In the genomic region with DNA sequence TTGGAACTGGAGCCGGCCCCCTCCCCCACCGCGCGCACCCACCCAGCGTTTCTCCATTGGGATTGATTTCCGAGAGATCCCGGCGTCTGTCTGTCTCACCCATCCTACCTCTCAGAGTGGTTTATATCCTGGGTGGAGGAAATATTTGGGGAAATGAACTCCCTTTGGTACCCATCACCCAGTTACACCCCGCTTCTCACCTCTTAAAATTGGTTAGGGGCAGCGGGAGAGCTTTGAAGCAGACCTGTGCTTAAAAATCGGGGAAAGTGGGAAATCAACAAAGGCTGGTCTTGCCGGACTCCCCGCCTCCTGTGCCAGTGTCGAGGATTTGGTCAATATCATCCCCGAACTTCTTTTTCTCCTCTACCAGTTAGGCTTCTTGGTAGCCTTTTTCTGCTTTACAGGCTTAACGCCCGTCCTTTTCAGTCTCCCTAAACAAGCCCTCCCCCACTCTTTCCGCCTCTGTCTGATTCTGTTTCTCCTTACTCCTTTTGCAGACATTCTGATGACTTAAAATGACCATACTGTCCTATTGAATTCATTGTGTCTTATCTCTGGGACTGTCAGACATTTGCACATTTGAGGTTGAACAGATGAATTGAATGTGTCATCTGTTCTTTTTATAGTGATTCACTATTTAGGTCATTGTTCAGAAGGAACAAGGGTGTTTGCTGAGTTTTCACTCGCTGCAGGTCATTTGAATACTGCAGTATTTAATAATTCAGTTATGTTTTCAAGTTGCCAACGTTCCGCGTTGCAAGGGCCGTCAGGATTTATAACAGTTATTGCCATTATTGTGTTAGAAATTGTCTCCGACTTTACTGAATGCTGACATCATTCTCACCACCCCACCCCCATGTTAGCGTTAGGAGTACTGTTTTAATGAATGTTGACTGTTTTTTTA, we compare ENCODE assay signal across 8 cellular contexts. TPM values are rescaled to one million over a fixed set of nuclear protein-coding genes. Genes with fewer than 3 reads are reported as not detected.
A peak's percentile ranks its signal among the peaks of the same experiment; 100 is the strongest.
DNase-seq lines count a peak whose midpoint lies in the region; ATAC-seq, FAIRE-seq and TF ChIP-seq lines count a peak whose summit lies in the region.

No MANE protein-coding gene starts in this region.

- TF ChIP-seq CTCF in AG04449 (IDR thresholded peaks at IDR 0.05; ENCODE audit: insufficient read depth, low read length, missing control alignments) = no peak

- H3K4me3 ChIP-seq in AG04449 (ENCODE audit: low read depth, low read length) = peak overlapping the region; percentile 87
- peak overlapping the region; percentile 98 for H3K4me3 ChIP-seq in GM08714 (ENCODE audit: low read length)
- peak overlapping the region; percentile 67 to 96 for H3K4me3 ChIP-seq in small intestine (ENCODE audit: low read depth in 1 of 2, low read length in 2 of 2)

- WGBS in small intestine, 3 donors = 0 to 1% (median 1%) methylated on average over 25 of the region's 25 CpGs

- H3K4me1 ChIP-seq in small intestine (ENCODE audit: control insufficient read depth in 2 of 2, insufficient read depth in 1 of 2, low read depth in 1 of 2, low read length in 1 of 2) = peaks cover 3 to 6% of the 10 kb centered on the region in 2 donors

- DNase-seq in AG04449 (ENCODE audit: low read depth, low spot score) (no peak), SHP77 (lab: John Stamatoyannopoulos, UW) (peak; percentile 42), caudate nucleus (lab: John Stamatoyannopoulos, UW) (peak in 22 of 61 donors; percentile 13 to 70 (median 55)), iris pigment epithelial cell (ENCODE audit: low read depth) (peak; percentile 65), small intestine (peak; percentile 33)
- DNase-seq in NK-92 treated with Interleukin-12 subunit alpha and Interleukin-12 subunit beta, amount 100 ng/mL, for 24 hours (lab: John Stamatoyannopoulos, UW) = no peak

- FAIRE-seq in small intestine (lab: Jason Lieb, UNC) = no peak

- no peaks in the 10 kb centered on the region for H3K27me3 ChIP-seq in small intestine (ENCODE audit: control insufficient read depth in 2 of 2, insufficient read depth in 2 of 2, low read length in 2 of 2)

- H3K9me3 ChIP-seq in small intestine (ENCODE audit: control insufficient read depth, low read depth) = no peaks in the 10 kb centered on the region

- H3K36me3 ChIP-seq in small intestine (ENCODE audit: control insufficient read depth in 2 of 2, insufficient read depth in 2 of 2, low read length in 2 of 2) = no peaks in the 10 kb centered on the region

- peak; percentile 14 for ATAC-seq in HG03460 (IDR thresholded peaks at IDR 0.05; ENCODE audit: unreplicated experiment)

- POLR2A ChIA-PET in AG04449 (lab: Yijun Ruan, JAX) = interaction anchor here (0.6 to 1.9 kb wide), 5 partner anchors 19 to 105 kb away, joined by 3 to 11 read pairs (median 10); a partner anchor contains a TSS

- H3K27ac ChIP-seq in caudate nucleus (ENCODE audit: low read depth, low read length) = peak overlapping the region; percentile 94
- H3K27ac ChIP-seq in small intestine (ENCODE audit: low read depth in 1 of 2, low read length in 1 of 2) = peak overlapping the region; percentile 99

- CTCF ChIA-PET in AG04449 (lab: Yijun Ruan, JAX) = interaction anchor here (0.7 to 1.8 kb wide), 2 partner anchors 10 to 15 kb away, joined by 3 to 10 read pairs; no protein-coding TSS in a partner anchor

RNA-seq across cellular contexts. Expression of a gene that starts 0.9 kb away (rescaled TPM):
- 1 to 10 TPM; 4.0 to 9.6 (median 5.1) TPM for polyA plus RNA-seq in small intestine

Comparison
In these comparisons a context has a peak if more than half of its experiments do, and no peak if none do; other contexts are left out.
1. DNase-seq: peak in SHP77 (2 of 2), iris pigment epithelial cell (single experiment) and small intestine (single experiment); none in AG04449 (single experiment) and NK-92 treated with Interleukin-12 subunit alpha and Interleukin-12 subunit beta, amount 100 ng/mL, for 24 hours (single experiment).
2. Peak in every context shown above with its lines, with median percentiles within 50 percentile points of each other: H3K4me3 ChIP-seq.